25 cellular contexts compared by ENCODE assay signal in the genomic region with DNA sequence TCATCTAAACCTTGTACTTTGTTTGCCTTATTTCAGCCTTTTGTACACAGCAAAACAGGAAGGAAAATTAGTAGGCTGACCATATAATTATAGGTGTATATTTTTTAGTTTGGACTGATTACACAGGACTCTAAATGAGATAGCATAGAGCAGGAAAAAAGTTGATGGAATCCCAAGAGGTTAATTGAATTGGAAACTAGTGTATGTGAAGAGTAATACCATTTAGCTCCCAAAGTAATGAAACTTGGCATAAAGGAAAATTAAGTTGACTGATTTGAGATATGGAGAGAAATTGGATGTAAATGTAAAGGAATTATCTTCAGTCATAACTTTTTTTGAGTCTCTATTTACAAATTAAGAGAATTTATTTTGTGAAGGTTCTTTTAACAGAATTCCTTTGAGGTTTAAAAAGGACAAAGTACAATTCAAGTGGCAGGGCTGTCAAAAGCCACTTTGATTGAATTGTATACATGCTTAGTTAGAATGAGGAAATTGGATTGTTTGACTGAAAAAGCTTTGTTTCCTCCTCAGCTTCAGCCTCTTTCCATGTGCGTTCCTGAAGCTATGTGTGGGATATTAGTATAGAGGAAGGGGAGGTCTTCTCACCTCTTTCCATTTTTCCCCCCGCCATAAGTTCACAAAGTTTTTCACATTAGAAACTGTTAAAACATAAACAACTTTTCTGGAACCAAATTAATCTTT. TPM values are rescaled to one million over a fixed set of nuclear protein-coding genes. Genes with fewer than 3 reads are reported as not detected.
DNase-seq lines count a peak whose midpoint lies in the region; ATAC-seq, FAIRE-seq and TF ChIP-seq lines count a peak whose summit lies in the region.
"Had no signal": no experiment of that assay in that cellular context is flagged by ENCODE, and none has a peak within 500 bp of the region (broad histone marks: within the 10 kb centered on the region; RNA-seq: fewer than 3 reads in every experiment).

No MANE protein-coding gene starts in this region.

- H3K9me3 Mint-ChIP-seq in neural crest cell (peaks cover 5% of the 10 kb centered on the region), T-cell (no peaks in the 10 kb centered on the region)
- H3K9me3 Mint-ChIP-seq: activated B cell treated with CpG ODN at 0.5 μM for 24 hours, GM23338, neural progenitor cell had no signal

- H3K9ac ChIP-seq in SK-N-MC (ENCODE audit: insufficient read length) = no peak overlapping the region
- H3K9ac ChIP-seq: neural progenitor cell had no signal

- H3K4me1 ChIP-seq in A549 (peaks cover 40% of the 10 kb centered on the region), gastroesophageal sphincter (peaks cover 7 to 68% (median 13%) of the 10 kb centered on the region in 3 donors)
- H3K4me1 ChIP-seq: BE2C, breast epithelium had no signal

- DNase-seq in A549 (ENCODE audit: low read depth in 1 of 2, low spot score in 1 of 2) = no peak
- no peak for DNase-seq in SK-N-MC (ENCODE audit: low read depth, low spot score)
- no peak for DNase-seq in neural crest cell (ENCODE audit: low read depth, low spot score)
- DNase-seq in NCI-H82 (lab: John Stamatoyannopoulos, UW) = no peak
- no peak for DNase-seq in T-cell
- DNase-seq in GM10266 (ENCODE audit: extremely low spot score) = no peak
- DNase-seq: activated B cell treated with CpG ODN at 0.5 μM for 24 hours; activated CD4-positive, alpha-beta T cell treated with anti-CD3 and anti-CD28 coated beads, Interleukin-2, amount 50 U/mL, for 48 hours; activated effector memory CD4-positive, alpha-beta T cell treated with Interleukin-2 at 50 U/mL for 16 hours; BE2C; Caco-2; cortex of kidney; head of caudate nucleus; NCI-H1436 treated with DMSO at 0.1 percent for 48 hours; NCI-H524 treated with DMSO at 0.1 percent for 48 hours; retina; upper lobe of right lung had no signal

- FAIRE-seq in A549 (lab: Jason Lieb, UNC) = no peak
- FAIRE-seq: A204.1, endothelial cell of umbilical vein had no signal

- H3K27me3 ChIP-seq in gastroesophageal sphincter = no peaks in the 10 kb centered on the region
- H3K27me3 ChIP-seq: BE2C, breast epithelium, neural progenitor cell, upper lobe of right lung had no signal

- peaks cover 10% of the 10 kb centered on the region for H3K36me3 Mint-ChIP-seq in neural crest cell (ENCODE audit: low read depth)
- peaks cover 29% of the 10 kb centered on the region for H3K36me3 Mint-ChIP-seq in T-cell

- TF ChIP-seq RAD21 in A549 (conservative IDR thresholded peaks at IDR 0.05 in 1 of 2, IDR thresholded peaks at IDR 0.05 in 1 of 2) = no peak

- H3K9me3 ChIP-seq in A549 (no peaks in the 10 kb centered on the region), SK-N-MC (ENCODE audit: low read depth, low read length) (no peaks in the 10 kb centered on the region), gastroesophageal sphincter (no peaks in the 10 kb centered on the region)
- H3K9me3 ChIP-seq: BE2C, breast epithelium, Caco-2, upper lobe of right lung had no signal

- H3K36me3 ChIP-seq in SK-N-MC (ENCODE audit: insufficient read depth, low read length) (peaks cover 5% of the 10 kb centered on the region), gastroesophageal sphincter (no peaks in the 10 kb centered on the region)
- H3K36me3 ChIP-seq: breast epithelium, neural progenitor cell, upper lobe of right lung had no signal

- peak in 1 of 2 experiments; percentile 60; a peak in 3 of 6 replicates for ATAC-seq in A549
- no peak for ATAC-seq in gastroesophageal sphincter
- no peak for ATAC-seq in GM21447 (IDR thresholded peaks at IDR 0.05; ENCODE audit: unreplicated experiment)
- no peak for ATAC-seq in T-cell (replicated peaks in 1 of 4)
- ATAC-seq: GM23338, upper lobe of right lung had no signal

- H3K4me1 Mint-ChIP-seq in neural crest cell = peaks cover 22% of the 10 kb centered on the region
- H3K4me1 Mint-ChIP-seq in T-cell = peaks cover 6 to 19% (median 17%) of the 10 kb centered on the region in 3 donors

- POLR2A ChIA-PET in A549 (lab: Yijun Ruan, JAX) (no interaction called here), T-cell (lab: Charles Lee) (interaction anchor here in 1 of 2 donors (0.6 kb wide), 1 partner anchor 149 kb away, joined by 4 read pairs; no protein-coding TSS in a partner anchor)

- H3K27me3 Mint-ChIP-seq in neural crest cell (ENCODE audit: low read depth) = no peaks in the 10 kb centered on the region
- H3K27me3 Mint-ChIP-seq in T-cell = no peaks in the 10 kb centered on the region
- H3K27me3 Mint-ChIP-seq: activated B cell treated with CpG ODN at 0.5 μM for 24 hours had no signal

- peak overlapping the region in 1 of 2 experiments; percentile 69; a peak in 3 of 6 replicates for H3K27ac ChIP-seq in A549
- H3K27ac ChIP-seq in SK-N-MC = peak overlapping the region; percentile 19; the same call in 1 of the 2 replicates
- H3K27ac ChIP-seq in gastroesophageal sphincter = peak overlapping the region; percentile 25 to 68 (median 64)
- H3K27ac ChIP-seq: HL-60, neural progenitor cell, upper lobe of right lung had no signal

- H3K27ac Mint-ChIP-seq in neural crest cell (ENCODE audit: unreplicated experiment) = peak overlapping the region; percentile 52
- no peak overlapping the region for H3K27ac Mint-ChIP-seq in T-cell
- H3K27ac Mint-ChIP-seq: activated B cell treated with CpG ODN at 0.5 μM for 24 hours, GM23338, neural progenitor cell had no signal

- no peak for TF ChIP-seq EP300 in A549 (IDR thresholded peaks at IDR 0.05)
- no peak for TF ChIP-seq EP300 in gastroesophageal sphincter (IDR thresholded peaks at IDR 0.05)

- H3K4me3 ChIP-seq in A549 (no peak overlapping the region), SK-N-MC (no peak overlapping the region), gastroesophageal sphincter (no peak overlapping the region)
- H3K4me3 ChIP-seq: breast epithelium, GM23338, neural progenitor cell, upper lobe of right lung had no signal

- CTCF ChIA-PET in A549 (lab: Yijun Ruan, JAX) (interaction anchor here (0.7 to 2.1 kb wide), 4 partner anchors 9 to 96 kb away, joined by 3 to 6 read pairs (median 4); no protein-coding TSS in a partner anchor), T-cell (lab: Charles Lee) (interaction anchor here in 1 of 2 donors (0.6 kb wide), 1 partner anchor 1772 kb away, joined by 4 read pairs; no protein-coding TSS in a partner anchor)

- TF ChIP-seq POLR2A in A549 (IDR thresholded peaks at IDR 0.05; ENCODE audit: low read length) = no peak
- no peak for TF ChIP-seq POLR2A in gastroesophageal sphincter (IDR thresholded peaks at IDR 0.05)

- H3K4me3 Mint-ChIP-seq in neural crest cell = no peak overlapping the region
- no peak overlapping the region for H3K4me3 Mint-ChIP-seq in T-cell
- H3K4me3 Mint-ChIP-seq: activated B cell treated with CpG ODN at 0.5 μM for 24 hours, GM23338, neural progenitor cell had no signal

- peak overlapping the region; percentile 88 for H3K4me2 ChIP-seq in A549
- H3K4me2 ChIP-seq: GM23338, neural progenitor cell had no signal

- TF ChIP-seq CTCF in A549 (IDR thresholded peaks at IDR 0.05) = no peak
- TF ChIP-seq CTCF in gastroesophageal sphincter (IDR thresholded peaks at IDR 0.05) = no peak
- no peak for TF ChIP-seq CTCF in neural crest cell (conservative IDR thresholded peaks at IDR 0.05)
- TF ChIP-seq CTCF in GM10266 (IDR thresholded peaks at IDR 0.05; ENCODE audit: control insufficient read depth, insufficient read depth, low read depth, missing control alignments) = no peak

- WGBS in A549 (ENCODE audit: missing lambda C conversion rate) = 63% methylated on average over 2 of the region's 2 CpGs
- WGBS in gastroesophageal sphincter (ENCODE audit: low coverage in 1 of 2), 2 donors = 13 to 67% methylated on average over 1 to 2 of the region's 2 CpGs

TF ChIP-seq in A549, 52 proteins besides CTCF, POLR2A, EP300 and RAD21 (continues in another document):
- TF ChIP-seq ZFP36 (IDR thresholded peaks at IDR 0.05; ENCODE audit: borderline replicate concordance, partially characterized antibody) (no peak), FOSB (CRISPR knock-in tag; IDR thresholded peaks at IDR 0.05) (no peak), TFCP2L1 (CRISPR knock-in tag; IDR thresholded peaks at IDR 0.05) (no peak), CBX8 (IDR thresholded peaks at IDR 0.05) (no peak), JUNB (IDR thresholded peaks at IDR 0.05) (no peak), JUN (IDR thresholded peaks at IDR 0.05) (no peak), CEBPB (IDR thresholded peaks at IDR 0.05) (no peak), KDM1A (IDR thresholded peaks at IDR 0.05; ENCODE audit: low read depth) (no peak)
- TF ChIP-seq, protein P1, sequence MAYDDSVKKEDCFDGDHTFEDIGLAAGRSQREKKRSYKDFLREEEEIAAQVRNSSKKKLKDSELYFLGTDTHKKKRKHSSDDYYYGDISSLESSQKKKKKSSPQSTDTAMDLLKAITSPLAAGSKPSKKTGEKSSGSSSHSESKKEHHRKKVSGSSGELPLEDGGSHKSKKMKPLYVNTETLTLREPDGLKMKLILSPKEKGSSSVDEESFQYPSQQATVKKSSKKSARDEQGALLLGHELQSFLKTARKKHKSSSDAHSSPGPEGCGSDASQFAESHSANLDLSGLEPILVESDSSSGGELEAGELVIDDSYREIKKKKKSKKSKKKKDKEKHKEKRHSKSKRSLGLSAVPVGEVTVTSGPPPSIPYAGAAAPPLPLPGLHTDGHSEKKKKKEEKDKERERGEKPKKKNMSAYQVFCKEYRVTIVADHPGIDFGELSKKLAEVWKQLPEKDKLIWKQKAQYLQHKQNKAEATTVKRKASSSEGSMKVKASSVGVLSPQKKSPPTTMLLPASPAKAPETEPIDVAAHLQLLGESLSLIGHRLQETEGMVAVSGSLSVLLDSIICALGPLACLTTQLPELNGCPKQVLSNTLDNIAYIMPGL (CRISPR knock-in tag; IDR thresholded peaks at IDR 0.05; ENCODE audit: borderline replicate concordance) = no peak
- TF ChIP-seq, protein P2, sequence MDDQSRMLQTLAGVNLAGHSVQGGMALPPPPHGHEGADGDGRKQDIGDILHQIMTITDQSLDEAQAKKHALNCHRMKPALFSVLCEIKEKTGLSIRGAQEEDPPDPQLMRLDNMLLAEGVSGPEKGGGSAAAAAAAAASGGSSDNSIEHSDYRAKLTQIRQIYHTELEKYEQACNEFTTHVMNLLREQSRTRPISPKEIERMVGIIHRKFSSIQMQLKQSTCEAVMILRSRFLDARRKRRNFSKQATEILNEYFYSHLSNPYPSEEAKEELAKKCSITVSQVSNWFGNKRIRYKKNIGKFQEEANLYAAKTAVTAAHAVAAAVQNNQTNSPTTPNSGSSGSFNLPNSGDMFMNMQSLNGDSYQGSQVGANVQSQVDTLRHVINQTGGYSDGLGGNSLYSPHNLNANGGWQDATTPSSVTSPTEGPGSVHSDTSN (IDR thresholded peaks at IDR 0.05) = no peak

RNA-seq across cellular contexts. Expression of gene SNX27, which starts 26.4 kb away (rescaled TPM):
- polyA plus RNA-seq in A549 (2011; rRNA removed) = 29.1 and 30.5 TPM in 2 replicates
- 8.9 and 11.6 TPM in 2 replicates for polyA plus RNA-seq in A549 (2012; cell fraction: cytosol; rRNA removed)
- polyA plus RNA-seq in A549 (2012; cell fraction: nucleus; rRNA removed) = 8.4 and 12.9 TPM in 2 replicates
- polyA plus RNA-seq in A549 (2017; fragmentation: RNase III; extraction: RNeasy Plus Mini Kit Qiagen cat#74134 plus additional on column Dnase treatment) = 11.0 to 13.6 TPM (median 12.8 TPM) in 3 replicates
- polyA minus RNA-seq in A549 (2011; rRNA and poly(A)+ RNA removed) = 39.5 and 44.8 TPM in 2 replicates
- 10 to 100 TPM; 48.1 to 61.1 (median 53.8) TPM for total RNA-seq in gastroesophageal sphincter
- total RNA-seq in neural crest cell = 48.3 and 53.6 TPM in 2 replicates
- total RNA-seq in T-cell = 10 to 100 TPM; 24.2 to 33.6 (median 31.6) TPM
